In genomic region chr19:5369962-5370367, GRCh38 we compare ENCODE assay signal across 8 cellular contexts. TPM values are rescaled to one million over a fixed set of nuclear protein-coding genes. Genes with fewer than 3 reads are reported as not detected.
A peak's percentile ranks its signal among the peaks of the same experiment; 100 is the strongest.
DNase-seq lines count a peak whose midpoint lies in the region; ATAC-seq and TF ChIP-seq lines count a peak whose summit lies in the region.

No MANE protein-coding gene starts in this region.

- H3K36me3 Mint-ChIP-seq in CD14-positive monocyte (no peaks in the 10 kb centered on the region), nephron progenitor cell (ENCODE audit: low read depth) (no peaks in the 10 kb centered on the region)

- CTCF ChIA-PET in HEK293 (lab: Yijun Ruan, JAX): interaction anchor here (0.5 to 0.6 kb wide), 2 partner anchors 421 to 560 kb away, joined by 3 read pairs; no protein-coding TSS in a partner anchor

- H3K4me1 Mint-ChIP-seq in CD14-positive monocyte (no peaks in the 10 kb centered on the region), nephron progenitor cell (no peaks in the 10 kb centered on the region)

- TF ChIP-seq CTCF in CD14-positive monocyte (IDR thresholded peaks at IDR 0.05): peak; percentile 63
- TF ChIP-seq CTCF in HEK293 (tag by site-specific recombination; IDR thresholded peaks at IDR 0.05): peak; percentile 78
- peak; percentile 93 for TF ChIP-seq CTCF in WERI-Rb-1 (IDR thresholded peaks at IDR 0.05; ENCODE audit: low read depth, low read length)
- peak; percentile 63 for TF ChIP-seq CTCF in nephron progenitor cell (IDR thresholded peaks at IDR 0.05)

- H3K27me3 ChIP-seq in WERI-Rb-1 (ENCODE audit: insufficient read depth, low read depth, severe bottlenecking): peaks cover 6% of the 10 kb centered on the region

- H3K27ac ChIP-seq in HEK293 (ENCODE audit: extremely low read depth, low read depth, low read length) (no peak overlapping the region), WERI-Rb-1 (no peak overlapping the region)

- H3K4me1 ChIP-seq in HEK293 (ENCODE audit: control insufficient read depth, insufficient read depth, low read length): no peaks in the 10 kb centered on the region

- no peak overlapping the region for H3K4me3 ChIP-seq in HEK293 (ENCODE audit: low read depth, low read length)
- H3K4me3 ChIP-seq in WERI-Rb-1 (ENCODE audit: low read depth, low read length): no peak overlapping the region

- H3K4me3 Mint-ChIP-seq in CD14-positive monocyte (no peak overlapping the region), nephron progenitor cell (no peak overlapping the region)

- H3K9me3 ChIP-seq in HEK293 (ENCODE audit: control insufficient read depth, insufficient read depth, low read depth, low read length): no peaks in the 10 kb centered on the region
- H3K9me3 ChIP-seq in WERI-Rb-1 (ENCODE audit: severe bottlenecking): peaks cover 3% of the 10 kb centered on the region

- H3K9me3 Mint-ChIP-seq in CD14-positive monocyte (peaks cover 0 to 5% (median 0%) of the 10 kb centered on the region in 7 donors), nephron progenitor cell (no peaks in the 10 kb centered on the region)

- DNase-seq in CD14-positive monocyte (ENCODE audit: low spot score) (no peak), WERI-Rb-1 (peak; percentile 81), nephron progenitor cell (peak; percentile 81), NCI-H187 (lab: John Stamatoyannopoulos, UW) (no peak)
- DNase-seq in effector CD8-positive, alpha-beta T cell (lab: John Stamatoyannopoulos, UW): peak; percentile 13

- H3K27ac Mint-ChIP-seq in CD14-positive monocyte (no peak overlapping the region), nephron progenitor cell (no peak overlapping the region)

- POLR2A ChIA-PET in HEK293 (lab: Yijun Ruan, JAX): no interaction called here

- H3K36me3 ChIP-seq in HEK293 (ENCODE audit: control insufficient read depth in 2 of 2, insufficient read depth in 1 of 2, low read length in 2 of 2) (no peaks in the 10 kb centered on the region), WERI-Rb-1 (no peaks in the 10 kb centered on the region)

- ATAC-seq in GM19452 (IDR thresholded peaks at IDR 0.05; ENCODE audit: unreplicated experiment): no peak
- ATAC-seq in HG02588 (IDR thresholded peaks at IDR 0.05; ENCODE audit: unreplicated experiment): no peak

- H3K27me3 Mint-ChIP-seq in CD14-positive monocyte (ENCODE audit: low read depth in 3 of 3) (peaks cover 0 to 7% (median 4%) of the 10 kb centered on the region in 3 donors), nephron progenitor cell (ENCODE audit: low read depth, poor library complexity) (peaks cover 27% of the 10 kb centered on the region)

- intact Hi-C loops in CD14-positive monocyte (cut with micrococcal nuclease): no loop called here

TF ChIP-seq in HEK293, 187 proteins besides CTCF, POLR2A, EP300 and RAD21 (continues in another document):
- TF ChIP-seq SP2 (tag by site-specific recombination; IDR thresholded peaks at IDR 0.05) (0 out of 2 replicates have a peak, but pooled peaks have one; percentile 19), ZNF335 (tag by site-specific recombination; conservative IDR thresholded peaks at IDR 0.05) (no peak), ZNF16 (tag by site-specific recombination; IDR thresholded peaks at IDR 0.05; ENCODE audit: low read depth) (peak; percentile 97), ZNF530 (tag by site-specific recombination; IDR thresholded peaks at IDR 0.05; ENCODE audit: low read depth) (no peak), SALL2 (tag by site-specific recombination; IDR thresholded peaks at IDR 0.05; ENCODE audit: borderline replicate concordance) (no peak), ZNF302 (tag by site-specific recombination; IDR thresholded peaks at IDR 0.05; ENCODE audit: low read depth) (no peak), ZNF221 (tag by site-specific recombination; IDR thresholded peaks at IDR 0.05; ENCODE audit: borderline replicate concordance) (no peak), ZNF654 (tag by site-specific recombination; IDR thresholded peaks at IDR 0.05; ENCODE audit: low read depth) (0 out of 2 replicates have a peak, but pooled peaks have one; percentile 12), ZNF473 (tag by site-specific recombination; IDR thresholded peaks at IDR 0.05) (no peak), ZBTB21 (tag by site-specific recombination; IDR thresholded peaks at IDR 0.05) (no peak), EGR2 (tag by site-specific recombination; IDR thresholded peaks at IDR 0.05; ENCODE audit: low read depth) (peak; percentile 90), ZNF341 (tag by site-specific recombination; IDR thresholded peaks at IDR 0.05; ENCODE audit: low read depth) (peak; percentile 78), ZNF76 (tag by site-specific recombination; IDR thresholded peaks at IDR 0.05; ENCODE audit: borderline replicate concordance, low read depth) (no peak), ZNF223 (tag by site-specific recombination; IDR thresholded peaks at IDR 0.05) (no peak), ZFHX2 (tag by site-specific recombination; conservative IDR thresholded peaks at IDR 0.05) (peak; percentile 87), ZNF792 (tag by site-specific recombination; IDR thresholded peaks at IDR 0.05) (no peak), SP3 (tag by site-specific recombination; IDR thresholded peaks at IDR 0.05) (0 out of 2 replicates have a peak, but pooled peaks have one; percentile 29), ZNF514 (tag by site-specific recombination; IDR thresholded peaks at IDR 0.05) (no peak)
- TF ChIP-seq, protein P1, sequence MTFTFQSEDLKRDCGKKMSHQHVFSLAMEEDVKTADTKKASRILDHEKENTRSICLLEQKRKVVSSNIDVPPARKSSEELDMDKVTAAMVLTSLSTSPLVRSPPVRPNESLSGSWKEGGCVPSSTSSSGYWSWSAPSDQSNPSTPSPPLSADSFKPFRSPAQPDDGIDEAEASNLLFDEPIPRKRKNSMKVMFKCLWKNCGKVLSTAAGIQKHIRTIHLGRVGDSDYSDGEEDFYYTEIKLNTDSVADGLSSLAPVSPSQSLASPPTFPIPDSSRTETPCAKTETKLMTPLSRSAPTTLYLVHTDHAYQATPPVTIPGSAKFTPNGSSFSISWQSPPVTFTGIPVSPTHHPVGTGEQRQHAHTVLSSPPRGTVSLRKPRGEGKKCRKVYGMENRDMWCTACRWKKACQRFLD (tag by site-specific recombination; IDR thresholded peaks at IDR 0.05): no peak
- TF ChIP-seq, protein P2, sequence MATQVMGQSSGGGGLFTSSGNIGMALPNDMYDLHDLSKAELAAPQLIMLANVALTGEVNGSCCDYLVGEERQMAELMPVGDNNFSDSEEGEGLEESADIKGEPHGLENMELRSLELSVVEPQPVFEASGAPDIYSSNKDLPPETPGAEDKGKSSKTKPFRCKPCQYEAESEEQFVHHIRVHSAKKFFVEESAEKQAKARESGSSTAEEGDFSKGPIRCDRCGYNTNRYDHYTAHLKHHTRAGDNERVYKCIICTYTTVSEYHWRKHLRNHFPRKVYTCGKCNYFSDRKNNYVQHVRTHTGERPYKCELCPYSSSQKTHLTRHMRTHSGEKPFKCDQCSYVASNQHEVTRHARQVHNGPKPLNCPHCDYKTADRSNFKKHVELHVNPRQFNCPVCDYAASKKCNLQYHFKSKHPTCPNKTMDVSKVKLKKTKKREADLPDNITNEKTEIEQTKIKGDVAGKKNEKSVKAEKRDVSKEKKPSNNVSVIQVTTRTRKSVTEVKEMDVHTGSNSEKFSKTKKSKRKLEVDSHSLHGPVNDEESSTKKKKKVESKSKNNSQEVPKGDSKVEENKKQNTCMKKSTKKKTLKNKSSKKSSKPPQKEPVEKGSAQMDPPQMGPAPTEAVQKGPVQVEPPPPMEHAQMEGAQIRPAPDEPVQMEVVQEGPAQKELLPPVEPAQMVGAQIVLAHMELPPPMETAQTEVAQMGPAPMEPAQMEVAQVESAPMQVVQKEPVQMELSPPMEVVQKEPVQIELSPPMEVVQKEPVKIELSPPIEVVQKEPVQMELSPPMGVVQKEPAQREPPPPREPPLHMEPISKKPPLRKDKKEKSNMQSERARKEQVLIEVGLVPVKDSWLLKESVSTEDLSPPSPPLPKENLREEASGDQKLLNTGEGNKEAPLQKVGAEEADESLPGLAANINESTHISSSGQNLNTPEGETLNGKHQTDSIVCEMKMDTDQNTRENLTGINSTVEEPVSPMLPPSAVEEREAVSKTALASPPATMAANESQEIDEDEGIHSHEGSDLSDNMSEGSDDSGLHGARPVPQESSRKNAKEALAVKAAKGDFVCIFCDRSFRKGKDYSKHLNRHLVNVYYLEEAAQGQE (tag by site-specific recombination; IDR thresholded peaks at IDR 0.05): no peak
- TF ChIP-seq, protein P3, sequence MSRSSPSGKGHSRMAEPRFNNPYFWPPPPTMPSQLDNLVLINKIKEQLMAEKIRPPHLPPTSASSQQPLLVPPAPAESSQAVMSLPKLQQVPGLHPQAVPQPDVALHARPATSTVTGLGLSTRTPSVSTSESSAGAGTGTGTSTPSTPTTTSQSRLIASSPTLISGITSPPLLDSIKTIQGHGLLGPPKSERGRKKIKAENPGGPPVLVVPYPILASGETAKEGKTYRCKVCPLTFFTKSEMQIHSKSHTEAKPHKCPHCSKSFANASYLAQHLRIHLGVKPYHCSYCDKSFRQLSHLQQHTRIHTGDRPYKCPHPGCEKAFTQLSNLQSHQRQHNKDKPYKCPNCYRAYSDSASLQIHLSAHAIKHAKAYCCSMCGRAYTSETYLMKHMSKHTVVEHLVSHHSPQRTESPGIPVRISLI (tag by site-specific recombination; IDR thresholded peaks at IDR 0.05): no peak
- TF ChIP-seq, protein P4, sequence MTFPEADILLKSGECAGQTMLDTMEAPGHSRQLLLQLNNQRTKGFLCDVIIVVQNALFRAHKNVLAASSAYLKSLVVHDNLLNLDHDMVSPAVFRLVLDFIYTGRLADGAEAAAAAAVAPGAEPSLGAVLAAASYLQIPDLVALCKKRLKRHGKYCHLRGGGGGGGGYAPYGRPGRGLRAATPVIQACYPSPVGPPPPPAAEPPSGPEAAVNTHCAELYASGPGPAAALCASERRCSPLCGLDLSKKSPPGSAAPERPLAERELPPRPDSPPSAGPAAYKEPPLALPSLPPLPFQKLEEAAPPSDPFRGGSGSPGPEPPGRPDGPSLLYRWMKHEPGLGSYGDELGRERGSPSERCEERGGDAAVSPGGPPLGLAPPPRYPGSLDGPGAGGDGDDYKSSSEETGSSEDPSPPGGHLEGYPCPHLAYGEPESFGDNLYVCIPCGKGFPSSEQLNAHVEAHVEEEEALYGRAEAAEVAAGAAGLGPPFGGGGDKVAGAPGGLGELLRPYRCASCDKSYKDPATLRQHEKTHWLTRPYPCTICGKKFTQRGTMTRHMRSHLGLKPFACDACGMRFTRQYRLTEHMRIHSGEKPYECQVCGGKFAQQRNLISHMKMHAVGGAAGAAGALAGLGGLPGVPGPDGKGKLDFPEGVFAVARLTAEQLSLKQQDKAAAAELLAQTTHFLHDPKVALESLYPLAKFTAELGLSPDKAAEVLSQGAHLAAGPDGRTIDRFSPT (tag by site-specific recombination; IDR thresholded peaks at IDR 0.05): no peak

RNA-seq across cellular contexts. Expression of gene PTPRS, which starts 29.4 kb away (rescaled TPM):
- polyA plus RNA-seq in CD14-positive monocyte: not detected

Comparison
In these comparisons a context has a peak if more than half of its experiments do, and no peak if none do; other contexts are left out.
1. DNase-seq: peak in WERI-Rb-1 (single experiment), effector CD8-positive, alpha-beta T cell (single experiment) and nephron progenitor cell (single experiment); none in CD14-positive monocyte (single experiment) and NCI-H187 (0 of 2).
2. Peak in every context shown above with its lines, with median percentiles within 50 percentile points of each other: CTCF ChIP-seq.